Comparison of ENCODE assay signal across 8 cellular contexts in genomic region chr1:235073968-235074334, GRCh38. TPM values are rescaled to one million over a fixed set of nuclear protein-coding genes. Genes with fewer than 3 reads are reported as not detected.
A peak's percentile ranks its signal among the peaks of the same experiment; 100 is the strongest.
DNase-seq lines count a peak whose midpoint lies in the region; ATAC-seq and TF ChIP-seq lines count a peak whose summit lies in the region.

No MANE protein-coding gene starts in this region.

- H3K4me3 ChIP-seq in coronary artery: no peak overlapping the region
- H3K4me3 ChIP-seq in psoas muscle: peak overlapping the region; percentile 4

- H3K4me1 ChIP-seq in psoas muscle: peaks cover 67% of the 10 kb centered on the region

- H3K27ac ChIP-seq in coronary artery (peak overlapping the region; percentile 76 to 87), psoas muscle (peak overlapping the region; percentile 96)

- DNase-seq in NCI-H2029 (lab: John Stamatoyannopoulos, UW) (peak; percentile 69), coronary artery (ENCODE audit: low spot score) (no peak), psoas muscle (no peak), NCI-H510A (lab: John Stamatoyannopoulos, UW) (no peak), foreskin melanocyte (no peak)
- no peak for DNase-seq in NK-92 treated with Interleukin-12 subunit alpha and Interleukin-12 subunit beta, amount 100 ng/mL, for 24 hours (lab: John Stamatoyannopoulos, UW)

- TF ChIP-seq CTCF in coronary artery (IDR thresholded peaks at IDR 0.05) (no peak), psoas muscle (IDR thresholded peaks at IDR 0.05) (no peak)

- peak; percentile 1 for ATAC-seq in GM18868 (IDR thresholded peaks at IDR 0.05; ENCODE audit: unreplicated experiment)
- no peak for ATAC-seq in psoas muscle
- no peak for ATAC-seq in GM19023 (IDR thresholded peaks at IDR 0.05; ENCODE audit: unreplicated experiment)

- no peaks in the 10 kb centered on the region for H3K9me3 ChIP-seq in psoas muscle

- no peaks in the 10 kb centered on the region for H3K27me3 ChIP-seq in psoas muscle (ENCODE audit: insufficient read depth in 3 of 3, low read length in 2 of 3)

- intact Hi-C loops in psoas muscle (cut with DNase I): loop anchor here (2.0 to 10.0 kb wide), 6 partner anchors 77 to 465 kb away; no protein-coding TSS in a partner anchor

- 27 to 45% (median 45%) methylated on average over 8 of the region's 8 CpGs for WGBS in psoas muscle, 3 donors

- H3K36me3 ChIP-seq in psoas muscle (ENCODE audit: insufficient read depth in 1 of 2, low read depth in 1 of 2): no peaks in the 10 kb centered on the region

RNA-seq across cellular contexts. Expression of gene TOMM20, which starts 54.7 kb away (rescaled TPM):
- 10 to 100 TPM; 56.3 to 88.7 (median 66.9) TPM for total RNA-seq in psoas muscle
- polyA plus RNA-seq in psoas muscle: 10 to 100 TPM; 44.7 to 90.9 (median 77.0) TPM
